13 cellular contexts compared by ENCODE assay signal in the genomic region with DNA sequence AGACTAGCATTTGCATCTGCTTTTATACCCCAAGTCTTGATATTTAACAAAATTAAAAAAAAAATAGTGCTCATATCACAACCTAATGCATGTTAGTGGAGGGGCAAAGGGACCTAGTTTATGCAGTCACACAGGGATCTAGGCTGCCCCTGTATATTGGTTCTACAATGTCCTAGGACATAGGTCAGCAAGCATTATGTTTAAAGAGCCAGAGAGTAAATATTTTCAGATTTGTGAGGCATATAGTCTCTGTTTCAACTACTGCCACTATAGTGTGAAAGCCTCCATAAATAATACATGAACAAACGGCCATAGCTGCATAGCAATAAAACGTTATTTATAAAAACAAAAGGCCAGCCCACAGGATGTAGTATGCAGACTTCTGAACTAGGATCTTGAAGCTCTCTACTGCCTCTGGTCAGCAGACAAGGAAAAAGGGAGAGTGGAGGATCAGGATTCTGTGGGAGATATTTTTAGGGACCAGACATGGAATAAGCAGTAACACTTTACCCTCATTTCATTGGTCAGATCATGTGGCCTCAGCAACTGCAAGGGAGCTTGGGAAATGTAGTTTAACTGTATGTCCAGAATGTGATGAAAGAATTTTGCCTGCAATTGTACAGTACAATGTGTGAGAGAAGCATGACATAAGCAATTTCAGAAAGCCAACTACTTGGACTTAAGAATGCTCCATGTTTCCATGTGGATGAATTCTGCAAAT.
DNase-seq lines count a peak whose midpoint lies in the region; ATAC-seq and TF ChIP-seq lines count a peak whose summit lies in the region.
"Had no signal": no experiment of that assay in that cellular context is flagged by ENCODE, and none has a peak within 500 bp of the region (broad histone marks: within the 10 kb centered on the region; RNA-seq: fewer than 3 reads in every experiment).

No MANE protein-coding gene starts in this region.

- H3K79me1 ChIP-seq in mesendoderm (ENCODE audit: low read length), result no peaks in the 10 kb centered on the region

- H2BK5ac ChIP-seq in mesendoderm (ENCODE audit: low read length), result no peak overlapping the region

- H2BK120ac ChIP-seq in mesendoderm (ENCODE audit: low read depth, low read length), result no peak overlapping the region

- H3K4me1 ChIP-seq in mesendoderm (ENCODE audit: control insufficient read depth, low read depth, low read length), result peaks cover 4% of the 10 kb centered on the region
- H3K4me1 ChIP-seq: tibial artery had no signal

- H3K27ac ChIP-seq in mesendoderm (ENCODE audit: low read depth, low read length), result no peak overlapping the region
- H3K27ac ChIP-seq: GM23248, tibial artery had no signal

- H3K27me3 ChIP-seq in mesendoderm (ENCODE audit: insufficient read depth, low read length, poor library complexity), result no peaks in the 10 kb centered on the region
- H3K27me3 ChIP-seq: tibial artery had no signal

- peak; percentile 59 for DNase-seq in DMS153 (lab: John Stamatoyannopoulos, UW)
- DNase-seq in HEK293T (ENCODE audit: extremely low spot score), result peak; percentile 11
- DNase-seq in SK-N-DZ (ENCODE audit: low spot score), result peak; percentile 46
- peak; percentile 34 for DNase-seq in mesendoderm
- no peak for DNase-seq in NCI-H1436 (lab: John Stamatoyannopoulos, UW)
- no peak for DNase-seq in stimulated activated CD4-positive, alpha-beta T cell treated with anti-CD3 and anti-CD28 coated beads, Interleukin-4, amount 100 ng/mL, for 24 hours
- DNase-seq: activated CD4-positive, CD25-positive, alpha-beta regulatory T cell; effector CD4-positive, alpha-beta T cell; GM23248; NCI-H2107; nephron progenitor cell; tibial artery had no signal

- H2AK5ac ChIP-seq in mesendoderm (ENCODE audit: low read length), result no peak overlapping the region

- no CpG with 5 or more reads among the region's 2 CpGs for WGBS in mesendoderm (ENCODE audit: extremely low coverage, insufficient coverage, low lambda C conversion rate)

- H3K9ac ChIP-seq in mesendoderm (ENCODE audit: low read length), result no peak overlapping the region
- H3K9ac ChIP-seq: GM23248 had no signal

- H3K23ac ChIP-seq in mesendoderm (ENCODE audit: low read length), result no peak overlapping the region

- H4K5ac ChIP-seq in mesendoderm (ENCODE audit: low read length), result no peak overlapping the region

- POLR2A ChIA-PET in HEK293T (lab: Yijun Ruan, JAX), result no interaction called here

- H3K18ac ChIP-seq in mesendoderm (ENCODE audit: low read length), result no peak overlapping the region

- no peaks in the 10 kb centered on the region for H3K79me2 ChIP-seq in mesendoderm (ENCODE audit: control insufficient read depth, insufficient read depth, low read length)

- no peaks in the 10 kb centered on the region for H3K36me3 ChIP-seq in mesendoderm (ENCODE audit: control insufficient read depth, insufficient read depth, low read length)
- H3K36me3 ChIP-seq: tibial artery had no signal

- H3K4me3 ChIP-seq in mesendoderm (ENCODE audit: low read length), result no peak overlapping the region
- H3K4me3 ChIP-seq: GM23248, tibial artery had no signal

- H3K56ac ChIP-seq in mesendoderm (ENCODE audit: low read length), result no peak overlapping the region

- ATAC-seq in GM21390 (IDR thresholded peaks at IDR 0.05; ENCODE audit: unreplicated experiment), result no peak

- no peak overlapping the region for H2BK15ac ChIP-seq in mesendoderm (replicated peaks; ENCODE audit: low read depth)

- no peak overlapping the region for H3K4me2 ChIP-seq in mesendoderm (ENCODE audit: low read length)

- CTCF ChIA-PET in HEK293T (lab: Yijun Ruan, JAX), result no interaction called here

- H3K4ac ChIP-seq in mesendoderm (ENCODE audit: low read depth, low read length), result no peak overlapping the region

- H4K8ac ChIP-seq in mesendoderm (ENCODE audit: low read depth, low read length), result no peak overlapping the region

TF ChIP-seq in HEK293T, 16 proteins besides CTCF, POLR2A, EP300 and RAD21:
- no peak for TF ChIP-seq BHLHE40 (IDR thresholded peaks at IDR 0.05; ENCODE audit: borderline replicate concordance)
- no peak for TF ChIP-seq NFRKB (IDR thresholded peaks at IDR 0.05)

Comparison
In these comparisons a context has a peak if more than half of its experiments do, and no peak if none do; other contexts are left out.
1. DNase-seq: peak in DMS153 (single experiment), HEK293T (single experiment), SK-N-DZ (single experiment) and mesendoderm (single experiment); none in NCI-H1436 (single experiment) and stimulated activated CD4-positive, alpha-beta T cell treated with anti-CD3 and anti-CD28 coated beads, Interleukin-4, amount 100 ng/mL, for 24 hours (single experiment).